32 cellular contexts compared by ENCODE assay signal in the genomic region with DNA sequence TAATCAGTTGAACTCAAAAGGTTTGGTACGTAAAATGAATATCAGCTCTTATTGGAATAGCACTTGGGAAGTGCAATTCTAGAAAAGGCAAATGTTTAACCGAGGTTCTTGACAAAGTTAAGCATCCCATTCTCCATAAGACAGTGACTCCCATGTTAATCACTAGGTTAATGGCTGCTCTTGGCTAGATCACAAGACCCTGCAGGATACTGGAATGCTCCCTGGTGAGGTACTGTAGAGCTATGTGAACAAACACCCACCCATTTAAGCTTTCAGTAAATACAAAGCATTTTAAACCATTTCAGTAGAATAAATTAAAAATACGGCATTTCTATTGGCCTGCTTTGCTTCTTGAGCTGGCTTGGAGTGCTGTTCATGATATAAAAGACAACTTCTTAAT. TPM values are rescaled to one million over a fixed set of nuclear protein-coding genes. Genes with fewer than 3 reads are reported as not detected.
A peak's percentile ranks its signal among the peaks of the same experiment; 100 is the strongest.
DNase-seq lines count a peak whose midpoint lies in the region; ATAC-seq and TF ChIP-seq lines count a peak whose summit lies in the region.
"Had no signal": no experiment of that assay in that cellular context is flagged by ENCODE, and none has a peak within 500 bp of the region (broad histone marks: within the 10 kb centered on the region; RNA-seq: fewer than 3 reads in every experiment).

No MANE protein-coding gene starts in this region.

- H3K36me3 ChIP-seq in HUES64 (ENCODE audit: insufficient read depth, low read length) (0 out of 2 replicates have a peak, but pooled peaks cover 2% of the 10 kb centered on the region), kidney epithelial cell (ENCODE audit: control insufficient read depth, insufficient read depth, low read length) (no peaks in the 10 kb centered on the region)
- H3K36me3 ChIP-seq: adrenal gland, gastrocnemius medialis, suprapubic skin, uterus had no signal

- whole genome bisulfite sequencing in HUES64, result 58% methylated on average over 3 of the region's 3 CpGs

- H3K9ac ChIP-seq in HUES64 (ENCODE audit: low read depth, low read length), result no peak overlapping the region

- H3K4me3 ChIP-seq in HUES64 (ENCODE audit: low read length) (no peak overlapping the region), choroid plexus epithelial cell (ENCODE audit: low read depth, low read length) (no peak overlapping the region), kidney epithelial cell (ENCODE audit: low read depth, low read length) (no peak overlapping the region)
- H3K4me3 ChIP-seq: adrenal gland, coronary artery, gastrocnemius medialis, suprapubic skin, uterus had no signal

- peak overlapping the region; percentile 9; the same call in 1 of the 2 replicates for H3K27ac ChIP-seq in HUES64 (ENCODE audit: low read depth, low read length)
- H3K27ac ChIP-seq: adrenal gland, coronary artery, gastrocnemius medialis, suprapubic skin, uterus had no signal

- no peak overlapping the region for H3K4me3 Mint-ChIP-seq in activated CD4-positive, alpha-beta T cell treated with anti-CD3 and anti-CD28 coated beads, Interleukin-2, amount 10 ng/mL, durations not matched to agents 7 days and 5 days
- H3K4me3 Mint-ChIP-seq: activated naive CD4-positive, alpha-beta T cell treated with anti-CD3 and anti-CD28 coated beads for 36 hours; activated T-cell treated with anti-CD3 and anti-CD28 coated beads, Interleukin-2, amount 50 U/mL, for 24 hours; naive thymus-derived CD4-positive, alpha-beta T cell; T-helper 17 cell had no signal

- peak; percentile 8 for DNase-seq in EH (ENCODE audit: low read depth)
- peak; percentile 64 for DNase-seq in choroid plexus epithelial cell (ENCODE audit: low read depth)
- DNase-seq in kidney epithelial cell (ENCODE audit: low read depth), result peak; percentile 54
- DNase-seq in activated CD4-positive, alpha-beta T cell treated with anti-CD3 and anti-CD28 coated beads, Interleukin-2, amount 10 ng/mL, durations not matched to agents 7 days and 5 days, result no peak
- no peak for DNase-seq in T-helper 2 cell
- no peak for DNase-seq in COLO829 (ENCODE audit: low spot score)
- no peak for DNase-seq in omental fat pad (ENCODE audit: low spot score)
- DNase-seq: activated CD4-positive, alpha-beta T cell treated with anti-CD3 and anti-CD28 coated beads for 4 hours; activated naive CD4-positive, alpha-beta T cell treated with anti-CD3 and anti-CD28 coated beads for 36 hours; activated T-cell treated with anti-CD3 and anti-CD28 coated beads, Interleukin-2, amount 50 U/mL, for 24 hours; adrenal gland; DMS53; effector memory CD4-positive, alpha-beta T cell; gastrocnemius medialis; GF-D8; hypothalamus; Karpas-422; left ventricle myocardium superior; midbrain; MV-4-11; naive thymus-derived CD4-positive, alpha-beta T cell; NCI-H524 treated with DMSO at 0.1 percent for 48 hours; occipital lobe; stimulated activated naive CD4-positive, alpha-beta T cell; T-helper 17 cell; uterus had no signal

- POLR2A ChIA-PET in activated CD4-positive, alpha-beta T cell treated with anti-CD3 and anti-CD28 coated beads, Interleukin-2, amount 10 ng/mL, durations not matched to agents 7 days and 5 days (lab: Charles Lee), result no interaction called here

- no peaks in the 10 kb centered on the region for H3K9me3 ChIP-seq in HUES64 (ENCODE audit: insufficient read depth, low read depth, low read length)
- H3K9me3 ChIP-seq: adrenal gland, gastrocnemius medialis, suprapubic skin, uterus had no signal

- TF ChIP-seq CTCF in choroid plexus epithelial cell (conservative IDR thresholded peaks at IDR 0.05; ENCODE audit: low read depth, low read length) (no peak), kidney epithelial cell (IDR thresholded peaks at IDR 0.05; ENCODE audit: insufficient read depth, low read length, poor library complexity, severe bottlenecking) (no peak), omental fat pad (IDR thresholded peaks at IDR 0.05) (no peak)

- H3K27me3 Mint-ChIP-seq in activated CD4-positive, alpha-beta T cell treated with anti-CD3 and anti-CD28 coated beads, Interleukin-2, amount 10 ng/mL, durations not matched to agents 7 days and 5 days, result no peaks in the 10 kb centered on the region
- H3K27me3 Mint-ChIP-seq: activated T-cell treated with anti-CD3 and anti-CD28 coated beads, Interleukin-2, amount 50 U/mL, for 24 hours; naive thymus-derived CD4-positive, alpha-beta T cell; T-helper 17 cell had no signal

- H3K27ac Mint-ChIP-seq in activated CD4-positive, alpha-beta T cell treated with anti-CD3 and anti-CD28 coated beads, Interleukin-2, amount 10 ng/mL, durations not matched to agents 7 days and 5 days, result no peak overlapping the region
- H3K27ac Mint-ChIP-seq: activated naive CD4-positive, alpha-beta T cell treated with anti-CD3 and anti-CD28 coated beads for 36 hours; activated T-cell treated with anti-CD3 and anti-CD28 coated beads, Interleukin-2, amount 50 U/mL, for 24 hours; naive thymus-derived CD4-positive, alpha-beta T cell; T-helper 17 cell had no signal

- CTCF ChIA-PET in activated CD4-positive, alpha-beta T cell treated with anti-CD3 and anti-CD28 coated beads, Interleukin-2, amount 10 ng/mL, durations not matched to agents 7 days and 5 days (lab: Charles Lee), result interaction anchor here (1.0 to 1.5 kb wide), 2 partner anchors 8 to 14 kb away, joined by 3 to 5 read pairs; no protein-coding TSS in a partner anchor

- H3K4me1 ChIP-seq in HUES64 (ENCODE audit: insufficient read depth, low read length), result peaks cover 16% of the 10 kb centered on the region
- H3K4me1 ChIP-seq: adrenal gland, gastrocnemius medialis, suprapubic skin, uterus had no signal

- no peaks in the 10 kb centered on the region for H3K4me1 Mint-ChIP-seq in activated CD4-positive, alpha-beta T cell treated with anti-CD3 and anti-CD28 coated beads, Interleukin-2, amount 10 ng/mL, durations not matched to agents 7 days and 5 days
- H3K4me1 Mint-ChIP-seq: naive thymus-derived CD4-positive, alpha-beta T cell had no signal

- no peaks in the 10 kb centered on the region for H3K9me3 Mint-ChIP-seq in activated CD4-positive, alpha-beta T cell treated with anti-CD3 and anti-CD28 coated beads, Interleukin-2, amount 10 ng/mL, durations not matched to agents 7 days and 5 days
- H3K9me3 Mint-ChIP-seq: activated naive CD4-positive, alpha-beta T cell treated with anti-CD3 and anti-CD28 coated beads for 36 hours; activated T-cell treated with anti-CD3 and anti-CD28 coated beads, Interleukin-2, amount 50 U/mL, for 24 hours; naive thymus-derived CD4-positive, alpha-beta T cell had no signal

- H3K36me3 Mint-ChIP-seq in activated CD4-positive, alpha-beta T cell treated with anti-CD3 and anti-CD28 coated beads, Interleukin-2, amount 10 ng/mL, durations not matched to agents 7 days and 5 days (ENCODE audit: low read depth), result no peaks in the 10 kb centered on the region

- no peak for ATAC-seq in omental fat pad (ENCODE audit: low FRiP score)
- ATAC-seq: esophagus mucosa; gastrocnemius medialis; left ventricle myocardium superior; naive thymus-derived CD4-positive, alpha-beta T cell; Right ventricle myocardium inferior; SK-N-SH treated with all-trans-retinoic acid at 6 μM for 48 hours; T-helper 17 cell had no signal

- no peaks in the 10 kb centered on the region for H3K27me3 ChIP-seq in HUES64 (ENCODE audit: insufficient read depth, low read length)
- no peaks in the 10 kb centered on the region for H3K27me3 ChIP-seq in kidney epithelial cell (ENCODE audit: control insufficient read depth, insufficient read depth, low read length)
- H3K27me3 ChIP-seq: adrenal gland, gastrocnemius medialis, suprapubic skin, uterus had no signal

RNA-seq across cellular contexts. Expression of a gene that starts 56.5 kb away (rescaled TPM):
- 11.0 TPM for polyA plus RNA-seq in HUES64 (2013, experiment 1 of 2)
- polyA plus RNA-seq in HUES64 (2013, experiment 2 of 2), result 14.6 TPM
- total RNA-seq in kidney epithelial cell, result 13.7 and 15.7 TPM in 2 replicates
- 10 to 100 TPM; 22.5 to 25.3 TPM for total RNA-seq in activated CD4-positive, alpha-beta T cell treated with anti-CD3 and anti-CD28 coated beads, Interleukin-2, amount 10 ng/mL, durations not matched to agents 7 days and 5 days
- 10 to 100 TPM; 16.9 to 36.4 (median 20.7) TPM for total RNA-seq in omental fat pad

Comparison
In these comparisons a context has a peak if more than half of its experiments do, and no peak if none do; other contexts are left out.
1. DNase-seq: peak in EH (single experiment), choroid plexus epithelial cell (single experiment) and kidney epithelial cell (single experiment); none in activated CD4-positive, alpha-beta T cell treated with anti-CD3 and anti-CD28 coated beads, Interleukin-2, amount 10 ng/mL, durations not matched to agents 7 days and 5 days (single experiment), T-helper 2 cell (0 of 5), COLO829 (single experiment) and omental fat pad (single experiment).